Comparison of ENCODE assay signal across 14 cellular contexts in genomic region chr10:52609071-52609470, GRCh38.
A peak's percentile ranks its signal among the peaks of the same experiment; 100 is the strongest.
DNase-seq lines count a peak whose midpoint lies in the region; ATAC-seq and TF ChIP-seq lines count a peak whose summit lies in the region.
"Had no signal": no experiment of that assay in that cellular context is flagged by ENCODE, and none has a peak within 500 bp of the region (broad histone marks: within the 10 kb centered on the region; RNA-seq: fewer than 3 reads in every experiment).

No MANE protein-coding gene starts in this region.

- no peak overlapping the region for H3K4me3 ChIP-seq in IMR-90 (ENCODE audit: insufficient read depth, low read depth, low read length)
- H3K4me3 ChIP-seq in epithelial cell of esophagus (ENCODE audit: low read length), result no peak overlapping the region
- H3K4me3 ChIP-seq: A549, GM12878 had no signal

- no peak overlapping the region for H4K8ac ChIP-seq in IMR-90 (ENCODE audit: low read depth in 2 of 2, low read length in 2 of 2)

- H3K9me3 ChIP-seq in IMR-90 (ENCODE audit: control insufficient read depth, insufficient read depth, low read length), result no peaks in the 10 kb centered on the region
- H3K9me3 ChIP-seq: A549 had no signal

- H3K9ac ChIP-seq in IMR-90 (ENCODE audit: low read depth, low read length), result no peak overlapping the region

- in situ Hi-C loops in IMR-90 (cut with MboI; ENCODE audit: low sequenced_read_pairs), result no loop called here

- no peak overlapping the region for H3K14ac ChIP-seq in IMR-90 (replicated peaks; ENCODE audit: low read depth, low read length)

- TF ChIP-seq RAD21 in IMR-90 (IDR thresholded peaks at IDR 0.05; ENCODE audit: low read length), result no peak

- no peak overlapping the region for H2BK15ac ChIP-seq in IMR-90 (ENCODE audit: low read depth, low read length)

- no peak for ATAC-seq in IMR-90 (ENCODE audit: low read depth)
- ATAC-seq: A549; CD8-positive, alpha-beta T cell; GM12878 had no signal

- H4K20me1 ChIP-seq in IMR-90 (ENCODE audit: insufficient read depth, low read length), result no peaks in the 10 kb centered on the region

- peak; percentile 15 for DNase-seq in IMR-90
- peak; percentile 90 for DNase-seq in NCI-H2227 (lab: John Stamatoyannopoulos, UW; ENCODE audit: unreplicated experiment)
- peak; percentile 16 for DNase-seq in epithelial cell of esophagus (ENCODE audit: low read depth)
- no peak for DNase-seq in SIG-M5 treated with dmso at 0.1 percent for 504 hours (lab: John Stamatoyannopoulos, UW; ENCODE audit: unreplicated experiment)
- no peak for DNase-seq in NCI-H2081 treated with DMSO at 0.1 percent for 48 hours (lab: John Stamatoyannopoulos, UW)
- DNase-seq in NOMO-1 treated with dmso at 0.1 percent for 144 hours (lab: John Stamatoyannopoulos, UW; ENCODE audit: unreplicated experiment), result no peak
- DNase-seq in activated CD4-positive, alpha-beta T cell treated with anti-CD3 and anti-CD28 coated beads for 1 hour, result no peak
- DNase-seq: CD8-positive, alpha-beta T cell; COR-L47; DND-41; GOT3; H9 had no signal

- no peak overlapping the region for H2AK5ac ChIP-seq in IMR-90 (ENCODE audit: low read depth, low read length)

- H3K27ac ChIP-seq in IMR-90 (ENCODE audit: insufficient read depth, low read length), result no peak overlapping the region
- H3K27ac ChIP-seq: A549 had no signal

- no peak for TF ChIP-seq POLR2A in IMR-90 (IDR thresholded peaks at IDR 0.05; ENCODE audit: low read depth, low read length)

- BruUV-seq in IMR-90 (replicated peaks; lab: Mats Ljungman, UMichigan), result no TSS peak

- H3K27me3 ChIP-seq in IMR-90 (ENCODE audit: control insufficient read depth, insufficient read depth, low read length), result no peaks in the 10 kb centered on the region

- no peaks in the 10 kb centered on the region for H3K9me1 ChIP-seq in IMR-90 (ENCODE audit: insufficient read depth, low read length)

- dilution Hi-C loops in IMR-90 (cut with HindIII; ENCODE audit: low sequenced_read_pairs, unreplicated experiment), result no loop called here

- no peak overlapping the region for H3K56ac ChIP-seq in IMR-90 (ENCODE audit: extremely low read depth, insufficient read depth, low read length)

- no CpG with 5 or more reads among the region's 1 CpG for WGBS in IMR-90 (ENCODE audit: extremely low coverage in 2 of 2, insufficient read length in 1 of 2), 2 experiments

- no peak overlapping the region for H2BK5ac ChIP-seq in IMR-90 (ENCODE audit: low read depth, low read length, poor library complexity, severe bottlenecking)

- no peak overlapping the region for H2AK9ac ChIP-seq in IMR-90 (replicated peaks; ENCODE audit: low read depth, low read length, poor library complexity)

- H3K4ac ChIP-seq in IMR-90 (ENCODE audit: low read depth, low read length), result no peak overlapping the region

- CTCF ChIA-PET in IMR-90 (lab: Yijun Ruan, JAX), result interaction anchor here (0.6 kb wide), 1 partner anchor 1455 kb away, joined by 9 read pairs; no protein-coding TSS in a partner anchor

- no peak overlapping the region for H2AFZ ChIP-seq in IMR-90 (replicated peaks; ENCODE audit: low read length, poor library complexity)

- no peak overlapping the region for H3K18ac ChIP-seq in IMR-90 (ENCODE audit: low read depth, low read length)

- H2BK120ac ChIP-seq in IMR-90 (ENCODE audit: low read depth, low read length), result no peak overlapping the region

- POLR2A ChIA-PET in IMR-90 (lab: Charles Lee; ENCODE audit: unreplicated experiment), result no interaction called here

- no peak overlapping the region for H3K23ac ChIP-seq in IMR-90 (ENCODE audit: low read depth, low read length)

- no peaks in the 10 kb centered on the region for H3K36me3 ChIP-seq in IMR-90 (ENCODE audit: control insufficient read depth, insufficient read depth, low read length)

- H2BK20ac ChIP-seq in IMR-90 (ENCODE audit: low read depth, low read length), result no peak overlapping the region

- intact Hi-C loops in IMR-90 (cut with micrococcal nuclease), result no loop called here

- H3K4me2 ChIP-seq in IMR-90 (ENCODE audit: low read depth, low read length), result no peak overlapping the region
- H3K4me2 ChIP-seq: A549 had no signal

- no peak overlapping the region for H4K5ac ChIP-seq in IMR-90 (ENCODE audit: low read depth, low read length)

- no peak overlapping the region for H4K91ac ChIP-seq in IMR-90 (ENCODE audit: insufficient read depth, low read depth, low read length)

- no peaks in the 10 kb centered on the region for H3K4me1 ChIP-seq in IMR-90 (ENCODE audit: control insufficient read depth, insufficient read depth, low read length)
- H3K4me1 ChIP-seq: A549 had no signal

- H3K79me1 ChIP-seq in IMR-90 (ENCODE audit: low read depth in 1 of 2, low read length in 2 of 2), result no peaks in the 10 kb centered on the region

- TF ChIP-seq CTCF in IMR-90 (conservative IDR thresholded peaks at IDR 0.05; ENCODE audit: low read depth, low read length) (no peak), epithelial cell of esophagus (IDR thresholded peaks at IDR 0.05; ENCODE audit: insufficient read depth, low read depth, low read length, missing control alignments) (no peak)

TF ChIP-seq in IMR-90, 13 proteins besides CTCF, POLR2A, EP300 and RAD21:
- TF ChIP-seq RFX5 (IDR thresholded peaks at IDR 0.05; ENCODE audit: low read depth, low read length) (no peak), MAFK (IDR thresholded peaks at IDR 0.05; ENCODE audit: low read depth, low read length) (no peak), FOS (IDR thresholded peaks at IDR 0.05; ENCODE audit: low read depth, low read length) (no peak), MAZ (IDR thresholded peaks at IDR 0.05; ENCODE audit: borderline replicate concordance, low read depth, low read length) (no peak), CEBPB (IDR thresholded peaks at IDR 0.05; ENCODE audit: low read depth, low read length) (no peak), SMC3 (IDR thresholded peaks at IDR 0.05; ENCODE audit: low read depth, low read length) (no peak), MXI1 (IDR thresholded peaks at IDR 0.05; ENCODE audit: borderline replicate concordance, low read depth, low read length) (no peak)

Comparison
In these comparisons a context has a peak if more than half of its experiments do, and no peak if none do; other contexts are left out.
1. DNase-seq: peak in IMR-90 (single experiment), NCI-H2227 (single experiment) and epithelial cell of esophagus (single experiment); none in SIG-M5 treated with dmso at 0.1 percent for 504 hours (single experiment), NCI-H2081 treated with DMSO at 0.1 percent for 48 hours (single experiment), NOMO-1 treated with dmso at 0.1 percent for 144 hours (single experiment) and activated CD4-positive, alpha-beta T cell treated with anti-CD3 and anti-CD28 coated beads for 1 hour (single experiment).